8 cellular contexts compared by ENCODE assay signal in genomic region chr12:94459773-94460593, GRCh38. TPM values are rescaled to one million over a fixed set of nuclear protein-coding genes. Genes with fewer than 3 reads are reported as not detected.
A peak's percentile ranks its signal among the peaks of the same experiment; 100 is the strongest.
DNase-seq lines count a peak whose midpoint lies in the region; ATAC-seq and TF ChIP-seq lines count a peak whose summit lies in the region.

Gene CEP83 (minus strand): TSS chr12:94459867. CDS start chr12:94412490, 47,377 bp downstream.

- intact Hi-C loops in colonic mucosa (cut with DNase I): no loop called here

- peak within 1 kb of the TSS; percentile 76 to 95 for H3K9ac ChIP-seq in colonic mucosa (ENCODE audit: low read depth in 2 of 2, low read length in 2 of 2)

- DNase-seq in Ammon's horn (ENCODE audit: low spot score) (peak; percentile 99), GM19238 (ENCODE audit: insufficient read length, low spot score) (peak; percentile 90), NCI-H524 (lab: John Stamatoyannopoulos, UW) (peak; percentile 84 to 88), colonic mucosa (peak; percentile 99)
- DNase-seq in activated CD4-positive, alpha-beta T cell treated with anti-CD3 and anti-CD28 coated beads for 4 hours: peak; percentile 97 to 98
- peak; percentile 95 to 97 for DNase-seq in stimulated activated CD4-positive, alpha-beta T cell treated with anti-CD3 and anti-CD28 coated beads, Interleukin-1b, Interleukin-23, amount 100 ng/mL, for 4 hours (ENCODE audit: low read depth in 2 of 2)

- peak within 1 kb of the TSS; percentile 83 for H3K4me3 ChIP-seq in colonic mucosa

- TF ChIP-seq CTCF in colonic mucosa (IDR thresholded peaks at IDR 0.05): no peak

- no peaks in the 10 kb centered on the region for H3K36me3 ChIP-seq in colonic mucosa

- H3K27ac ChIP-seq in colonic mucosa: peak within 1 kb of the TSS; percentile 81
- peak within 1 kb of the TSS; percentile 77 for H3K27ac ChIP-seq in layer of hippocampus (ENCODE audit: low read depth, low read length)

- no peaks in the 10 kb centered on the region for H3K27me3 ChIP-seq in colonic mucosa
- H3K27me3 ChIP-seq in layer of hippocampus (ENCODE audit: control insufficient read depth, insufficient read depth, low read length): no peaks in the 10 kb centered on the region

- no peaks in the 10 kb centered on the region for H3K9me3 ChIP-seq in colonic mucosa

- peaks cover 6% of the 10 kb centered on the region for H3K4me1 ChIP-seq in colonic mucosa

- peak; percentile 95 for ATAC-seq in HG03442 (IDR thresholded peaks at IDR 0.05; ENCODE audit: unreplicated experiment)

RNA-seq across cellular contexts. Expression of gene CEP83, which starts in this region (rescaled TPM):
- total RNA-seq in colonic mucosa: 10 to 100 TPM; 10.3 to 17.5 TPM

Comparison
In these comparisons a context has a peak if more than half of its experiments do, and no peak if none do; other contexts are left out.
1. Peak in every context shown above with its lines: DNase-seq, ATAC-seq, H3K4me3 ChIP-seq and H3K27ac ChIP-seq.